Comparison of ENCODE assay signal across 15 cellular contexts in the genomic region with DNA sequence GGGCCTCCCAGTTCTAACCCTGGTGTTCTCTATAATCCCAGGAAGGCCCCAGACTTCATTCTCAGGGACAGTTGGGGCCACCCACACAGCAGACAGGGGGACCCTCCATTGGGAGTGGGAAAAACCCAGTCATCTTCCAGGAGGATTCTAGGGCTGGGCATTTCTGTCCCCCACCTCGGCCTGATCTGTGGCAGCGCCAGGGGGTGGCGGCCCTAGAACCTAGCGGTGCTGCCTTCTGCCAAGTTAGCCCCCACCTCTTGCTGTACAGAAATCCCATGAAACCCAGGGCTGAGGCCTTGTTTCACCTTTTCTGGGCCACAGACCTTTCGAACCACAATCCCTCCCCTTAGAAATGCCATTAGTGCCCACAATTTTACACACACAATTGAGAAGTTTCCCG. TPM values are rescaled to one million over a fixed set of nuclear protein-coding genes. Genes with fewer than 3 reads are reported as not detected.
DNase-seq lines count a peak whose midpoint lies in the region; ATAC-seq and TF ChIP-seq lines count a peak whose summit lies in the region.
"Had no signal": no experiment of that assay in that cellular context is flagged by ENCODE, and none has a peak within 500 bp of the region (broad histone marks: within the 10 kb centered on the region; RNA-seq: fewer than 3 reads in every experiment).

No MANE protein-coding gene starts in this region.

- H3K36me3 Mint-ChIP-seq in activated T-cell treated with anti-CD3 and anti-CD28 coated beads, Interleukin-2, amount 50 U/mL, for 4 hours (ENCODE audit: insufficient read depth): no peaks in the 10 kb centered on the region
- peaks cover 30% of the 10 kb centered on the region for H3K36me3 Mint-ChIP-seq in endothelial cell (ENCODE audit: low read depth, unreplicated experiment)
- H3K36me3 Mint-ChIP-seq in naive thymus-derived CD4-positive, alpha-beta T cell: no peaks in the 10 kb centered on the region

- TF ChIP-seq RAD21 in neural cell (conservative IDR thresholded peaks at IDR 0.05): no peak

- H3K4me1 ChIP-seq in naive thymus-derived CD4-positive, alpha-beta T cell (ENCODE audit: control insufficient read depth in 2 of 2, insufficient read depth in 2 of 2, low read length in 2 of 2): peaks cover 0 to 6% of the 10 kb centered on the region in 2 donors

- no peak overlapping the region for H3K4me2 ChIP-seq in neural cell (ENCODE audit: low read length)
- H3K4me2 ChIP-seq: PC-9 had no signal

- peak; percentile 15 for DNase-seq in activated T-cell treated with anti-CD3 and anti-CD28 coated beads, Interleukin-2, amount 50 U/mL, for 1 hour
- no peak for DNase-seq in activated T-cell treated with anti-CD3 and anti-CD28 coated beads, Interleukin-2, amount 50 U/mL, for 4 hours
- peak; percentile 4 for DNase-seq in endothelial cell (ENCODE audit: low spot score)
- no peak for DNase-seq in substantia nigra (lab: John Stamatoyannopoulos, UW)
- no peak for DNase-seq in ACHN
- no peak for DNase-seq in naive thymus-derived CD4-positive, alpha-beta T cell
- no peak for DNase-seq in NK-92 treated with Interleukin-12 subunit alpha and Interleukin-12 subunit beta, amount 100 ng/mL, for 24 hours (lab: John Stamatoyannopoulos, UW)
- DNase-seq: SIG-M5 had no signal

- no peak overlapping the region for H3K4me3 Mint-ChIP-seq in activated T-cell treated with anti-CD3 and anti-CD28 coated beads, Interleukin-2, amount 50 U/mL, for 4 hours
- peak overlapping the region; percentile 56 for H3K4me3 Mint-ChIP-seq in endothelial cell (ENCODE audit: unreplicated experiment)
- H3K4me3 Mint-ChIP-seq in naive thymus-derived CD4-positive, alpha-beta T cell: no peak overlapping the region
- H3K4me3 Mint-ChIP-seq: CD4-positive, alpha-beta T cell had no signal

- no peaks in the 10 kb centered on the region for H3K36me3 ChIP-seq in neural cell (ENCODE audit: insufficient read depth, low read length)
- no peaks in the 10 kb centered on the region for H3K36me3 ChIP-seq in naive thymus-derived CD4-positive, alpha-beta T cell (ENCODE audit: control insufficient read depth in 2 of 3, insufficient read depth in 3 of 3, low read length in 3 of 3)

- H3K4me1 Mint-ChIP-seq in activated T-cell treated with anti-CD3 and anti-CD28 coated beads, Interleukin-2, amount 50 U/mL, for 4 hours (ENCODE audit: low read depth): peaks cover 5% of the 10 kb centered on the region
- H3K4me1 Mint-ChIP-seq in endothelial cell (ENCODE audit: unreplicated experiment): peaks cover 81% of the 10 kb centered on the region
- H3K4me1 Mint-ChIP-seq in naive thymus-derived CD4-positive, alpha-beta T cell: peaks cover 0 to 13% (median 7%) of the 10 kb centered on the region in 7 donors

- no peaks in the 10 kb centered on the region for H3K9me2 ChIP-seq in neural cell (ENCODE audit: insufficient read depth, low read length)

- H4K20me1 ChIP-seq in neural cell (ENCODE audit: insufficient read depth): no peaks in the 10 kb centered on the region

- peak overlapping the region; percentile 29 for H3K4me3 ChIP-seq in neural cell (ENCODE audit: low read length)
- no peak overlapping the region for H3K4me3 ChIP-seq in naive thymus-derived CD4-positive, alpha-beta T cell (ENCODE audit: low read length)
- H3K4me3 ChIP-seq: K562, PC-9 had no signal

- intact Hi-C loops in naive thymus-derived CD4-positive, alpha-beta T cell (cut with micrococcal nuclease): loop anchor here (1.0 to 10.0 kb wide), 3 partner anchors 116 to 541 kb away; no protein-coding TSS in a partner anchor

- no peak for TF ChIP-seq CTCF in endothelial cell (IDR thresholded peaks at IDR 0.05; ENCODE audit: unreplicated experiment)
- no peak for TF ChIP-seq CTCF in neural cell (IDR thresholded peaks at IDR 0.05; ENCODE audit: poor library complexity, severe bottlenecking)

- in situ Hi-C loops in ACHN (cut with HindIII; ENCODE audit: low pct_ligation_motif_present, low pct_unique_long_range_greater_than_20kb, low sequenced_read_pairs): no loop called here

- ATAC-seq in activated T-cell treated with anti-CD3 and anti-CD28 coated beads, Interleukin-2, amount 50 U/mL, for 4 hours: no peak
- no peak for ATAC-seq in naive thymus-derived CD4-positive, alpha-beta T cell

- H3F3A ChIP-seq in neural cell (ENCODE audit: insufficient read depth, low read length, poor library complexity, severe bottlenecking): no peaks in the 10 kb centered on the region

- H3K79me2 ChIP-seq in neural cell (replicated peaks; ENCODE audit: insufficient read depth, low read length): peaks cover 15% of the 10 kb centered on the region

- TF ChIP-seq EP300 in neural cell (conservative IDR thresholded peaks at IDR 0.05; ENCODE audit: poor library complexity, severe bottlenecking): no peak

- no peaks in the 10 kb centered on the region for H3K9me3 ChIP-seq in neural cell (ENCODE audit: low read length)
- no peaks in the 10 kb centered on the region for H3K9me3 ChIP-seq in naive thymus-derived CD4-positive, alpha-beta T cell (ENCODE audit: control insufficient read depth in 2 of 3, low read length in 3 of 3)

- H3K27me3 ChIP-seq in neural cell (ENCODE audit: insufficient read depth, low read depth, low read length): no peaks in the 10 kb centered on the region
- peaks cover 0 to 4% of the 10 kb centered on the region in 2 donors for H3K27me3 ChIP-seq in naive thymus-derived CD4-positive, alpha-beta T cell (ENCODE audit: control insufficient read depth in 2 of 2, insufficient read depth in 2 of 2, low read length in 2 of 2)

- H3K27ac ChIP-seq in neural cell (ENCODE audit: low read length) (peak overlapping the region; percentile 44), substantia nigra (ENCODE audit: low read depth, low read length, poor library complexity, severe bottlenecking) (peak overlapping the region; percentile 18)
- no peak overlapping the region for H3K27ac ChIP-seq in naive thymus-derived CD4-positive, alpha-beta T cell (ENCODE audit: low read depth, low read length)
- H3K27ac ChIP-seq: 22Rv1, PC-9, RWPE1 had no signal

- CTCF ChIA-PET in naive thymus-derived CD4-positive, alpha-beta T cell (lab: Charles Lee): interaction anchor here (1.0 to 1.3 kb wide), 3 partner anchors 11 to 285 kb away, joined by 3 read pairs; no protein-coding TSS in a partner anchor

- peaks cover 17% of the 10 kb centered on the region for H3K27me3 Mint-ChIP-seq in activated T-cell treated with anti-CD3 and anti-CD28 coated beads, Interleukin-2, amount 50 U/mL, for 4 hours (ENCODE audit: low read depth)
- peaks cover 23% of the 10 kb centered on the region for H3K27me3 Mint-ChIP-seq in endothelial cell (ENCODE audit: unreplicated experiment)
- H3K27me3 Mint-ChIP-seq in naive thymus-derived CD4-positive, alpha-beta T cell: peaks cover 14 to 49% (median 29%) of the 10 kb centered on the region in 5 donors

- H3K9me3 Mint-ChIP-seq in activated T-cell treated with anti-CD3 and anti-CD28 coated beads, Interleukin-2, amount 50 U/mL, for 4 hours: no peaks in the 10 kb centered on the region
- no peaks in the 10 kb centered on the region for H3K9me3 Mint-ChIP-seq in endothelial cell (ENCODE audit: unreplicated experiment)
- H3K9me3 Mint-ChIP-seq in naive thymus-derived CD4-positive, alpha-beta T cell: no peaks in the 10 kb centered on the region
- H3K9me3 Mint-ChIP-seq: CD4-positive, alpha-beta T cell had no signal

- POLR2A ChIA-PET in naive thymus-derived CD4-positive, alpha-beta T cell (lab: Charles Lee): no interaction called here

- H3K27ac Mint-ChIP-seq in endothelial cell (ENCODE audit: unreplicated experiment): peak overlapping the region; percentile 93
- H3K27ac Mint-ChIP-seq in naive thymus-derived CD4-positive, alpha-beta T cell: no peak overlapping the region
- H3K27ac Mint-ChIP-seq: CD4-positive, alpha-beta T cell had no signal

- peak overlapping the region; percentile 46 for H3K9ac ChIP-seq in neural cell (ENCODE audit: low read length)

- no peak overlapping the region for H2AFZ ChIP-seq in neural cell (ENCODE audit: low read depth, low read length)
- H2AFZ ChIP-seq: PC-9 had no signal

TF ChIP-seq in neural cell, 6 proteins besides CTCF, POLR2A, EP300 and RAD21:
- no peak for TF ChIP-seq MXI1 (conservative IDR thresholded peaks at IDR 0.05; ENCODE audit: poor library complexity, severe bottlenecking)
- no peak for TF ChIP-seq EZH2 (IDR thresholded peaks at IDR 0.05; ENCODE audit: borderline replicate concordance, insufficient read depth, low read length, poor library complexity, severe bottlenecking)
- TF ChIP-seq, protein P1, sequence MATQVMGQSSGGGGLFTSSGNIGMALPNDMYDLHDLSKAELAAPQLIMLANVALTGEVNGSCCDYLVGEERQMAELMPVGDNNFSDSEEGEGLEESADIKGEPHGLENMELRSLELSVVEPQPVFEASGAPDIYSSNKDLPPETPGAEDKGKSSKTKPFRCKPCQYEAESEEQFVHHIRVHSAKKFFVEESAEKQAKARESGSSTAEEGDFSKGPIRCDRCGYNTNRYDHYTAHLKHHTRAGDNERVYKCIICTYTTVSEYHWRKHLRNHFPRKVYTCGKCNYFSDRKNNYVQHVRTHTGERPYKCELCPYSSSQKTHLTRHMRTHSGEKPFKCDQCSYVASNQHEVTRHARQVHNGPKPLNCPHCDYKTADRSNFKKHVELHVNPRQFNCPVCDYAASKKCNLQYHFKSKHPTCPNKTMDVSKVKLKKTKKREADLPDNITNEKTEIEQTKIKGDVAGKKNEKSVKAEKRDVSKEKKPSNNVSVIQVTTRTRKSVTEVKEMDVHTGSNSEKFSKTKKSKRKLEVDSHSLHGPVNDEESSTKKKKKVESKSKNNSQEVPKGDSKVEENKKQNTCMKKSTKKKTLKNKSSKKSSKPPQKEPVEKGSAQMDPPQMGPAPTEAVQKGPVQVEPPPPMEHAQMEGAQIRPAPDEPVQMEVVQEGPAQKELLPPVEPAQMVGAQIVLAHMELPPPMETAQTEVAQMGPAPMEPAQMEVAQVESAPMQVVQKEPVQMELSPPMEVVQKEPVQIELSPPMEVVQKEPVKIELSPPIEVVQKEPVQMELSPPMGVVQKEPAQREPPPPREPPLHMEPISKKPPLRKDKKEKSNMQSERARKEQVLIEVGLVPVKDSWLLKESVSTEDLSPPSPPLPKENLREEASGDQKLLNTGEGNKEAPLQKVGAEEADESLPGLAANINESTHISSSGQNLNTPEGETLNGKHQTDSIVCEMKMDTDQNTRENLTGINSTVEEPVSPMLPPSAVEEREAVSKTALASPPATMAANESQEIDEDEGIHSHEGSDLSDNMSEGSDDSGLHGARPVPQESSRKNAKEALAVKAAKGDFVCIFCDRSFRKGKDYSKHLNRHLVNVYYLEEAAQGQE (IDR thresholded peaks at IDR 0.05; ENCODE audit: borderline replicate concordance): no peak
- no peak for TF ChIP-seq SMC3 (conservative IDR thresholded peaks at IDR 0.05; ENCODE audit: poor library complexity)
- no peak for TF ChIP-seq POLR2AphosphoS5 (IDR thresholded peaks at IDR 0.05)
- TF ChIP-seq TAF1 (IDR thresholded peaks at IDR 0.05; ENCODE audit: low read depth): no peak

RNA-seq across cellular contexts. Expression of a gene that starts 9.6 kb away (rescaled TPM):
- under 1 TPM in 2 of 3 donors, not detected in 1; 0.08 to 0.25 TPM for total RNA-seq in activated T-cell treated with anti-CD3 and anti-CD28 coated beads, Interleukin-2, amount 50 U/mL, for 4 hours
- 275 TPM for total RNA-seq in endothelial cell (ENCODE audit: unreplicated experiment)
- 16.2 and 22.8 TPM in 2 replicates for polyA plus RNA-seq in neural cell
- polyA minus RNA-seq in neural cell: 17.4 and 19.2 TPM in 2 replicates
- not detected for total RNA-seq in naive thymus-derived CD4-positive, alpha-beta T cell
- not detected for polyA plus RNA-seq in naive thymus-derived CD4-positive, alpha-beta T cell
- total RNA-seq: CD4-positive, alpha-beta T cell; NCI-H460; PC-9 had no signal

Comparison
In these comparisons a context has a peak if more than half of its experiments do, and no peak if none do; other contexts are left out.
1. DNase-seq: peak in activated T-cell treated with anti-CD3 and anti-CD28 coated beads, Interleukin-2, amount 50 U/mL, for 1 hour (single experiment) and endothelial cell (single experiment); none in activated T-cell treated with anti-CD3 and anti-CD28 coated beads, Interleukin-2, amount 50 U/mL, for 4 hours (single experiment), substantia nigra (0 of 49), ACHN (single experiment), naive thymus-derived CD4-positive, alpha-beta T cell (0 of 9) and NK-92 treated with Interleukin-12 subunit alpha and Interleukin-12 subunit beta, amount 100 ng/mL, for 24 hours (single experiment).
2. RNA of a gene that starts 9.6 kb away (total RNA-seq): 275 TPM in endothelial cell (single experiment); 0.08 to 0.25 TPM in activated T-cell treated with anti-CD3 and anti-CD28 coated beads, Interleukin-2, amount 50 U/mL, for 4 hours and not detected in naive thymus-derived CD4-positive, alpha-beta T cell; every median in the first group is over 100 times any median in the second.